Comparison of ENCODE assay signal across 19 cellular contexts in genomic region chr13:41514853-41515395, GRCh38. TPM values are rescaled to one million over a fixed set of nuclear protein-coding genes. Genes with fewer than 3 reads are reported as not detected.
DNase-seq lines count a peak whose midpoint lies in the region; ATAC-seq, FAIRE-seq and TF ChIP-seq lines count a peak whose summit lies in the region.
"Had no signal": no experiment of that assay in that cellular context is flagged by ENCODE, and none has a peak within 500 bp of the region (broad histone marks: within the 10 kb centered on the region; RNA-seq: fewer than 3 reads in every experiment).

No MANE protein-coding gene starts in this region.

- intact Hi-C loops in HepG2 (cut with micrococcal nuclease; ENCODE audit: unreplicated experiment) (no loop called here), right lobe of liver (cut with DNase I) (no loop called here)

- H3K27me3 ChIP-seq in HepG2 (ENCODE audit: control insufficient read depth in 1 of 2, insufficient read depth in 2 of 2, low read length in 2 of 2) (no peaks in the 10 kb centered on the region; a peak in 1 of 5 replicates), right lobe of liver (no peaks in the 10 kb centered on the region), OCI-LY1 (ENCODE audit: insufficient read depth, low read length) (no peaks in the 10 kb centered on the region)

- H3K4me3 ChIP-seq in HepG2 (replicated peaks in 1 of 3; ENCODE audit: insufficient read depth in 1 of 3, low read depth in 2 of 3, low read length in 3 of 3): no peak overlapping the region
- no peak overlapping the region for H3K4me3 ChIP-seq in right lobe of liver
- H3K4me3 ChIP-seq in OCI-LY1 (ENCODE audit: low read depth, low read length, poor library complexity, severe bottlenecking): no peak overlapping the region

- H3K36me3 ChIP-seq in HepG2 (replicated peaks in 1 of 2; ENCODE audit: control insufficient read depth in 1 of 2, insufficient read depth in 2 of 2, low read length in 2 of 2) (no peaks in the 10 kb centered on the region), right lobe of liver (no peaks in the 10 kb centered on the region), OCI-LY1 (ENCODE audit: insufficient read depth, low read length) (no peaks in the 10 kb centered on the region)

- POLR2A ChIA-PET in HepG2 (lab: Yijun Ruan, JAX): no interaction called here

- no peaks in the 10 kb centered on the region for H4K20me1 ChIP-seq in HepG2 (ENCODE audit: insufficient read depth, low read length)
- no peaks in the 10 kb centered on the region for H4K20me1 ChIP-seq in OCI-LY1 (ENCODE audit: insufficient read depth, low read length)

- H3K27ac Mint-ChIP-seq in nephron progenitor cell: no peak overlapping the region
- H3K27ac Mint-ChIP-seq: CD4-positive, alpha-beta T cell; H9 had no signal

- CTCF ChIA-PET in HepG2 (lab: Yijun Ruan, JAX; ENCODE audit: low intra/inter-chr PET ratio, low total read pairs): no interaction called here

- FAIRE-seq in HepG2 (lab: Jason Lieb, UNC): no peak
- FAIRE-seq: A204.1, D721Med, GM12892, GM18507, H1 had no signal

- H3F3A ChIP-seq in OCI-LY1 (ENCODE audit: insufficient read depth, low read length): 0 out of 2 replicates have a peak, but pooled peaks cover 3% of the 10 kb centered on the region

- ATAC-seq in HepG2 (no peak), right lobe of liver (no peak), GM21526 (IDR thresholded peaks at IDR 0.05; ENCODE audit: low FRiP score, unreplicated experiment) (no peak)

- peaks cover 2% of the 10 kb centered on the region for H3K4me1 Mint-ChIP-seq in nephron progenitor cell

- WGBS in HepG2 (ENCODE audit: low lambda C conversion rate): 49% methylated on average over 7 of the region's 7 CpGs
- 70% methylated on average over 2 of the region's 7 CpGs for WGBS in right lobe of liver (ENCODE audit: insufficient coverage, low coverage, low lambda C conversion rate, missing lambda C conversion rate)

- no peak overlapping the region for H2AFZ ChIP-seq in HepG2 (ENCODE audit: low read length)
- no peak overlapping the region for H2AFZ ChIP-seq in OCI-LY1 (ENCODE audit: low read length)

- no peaks in the 10 kb centered on the region for H3K9me3 ChIP-seq in HepG2 (ENCODE audit: low read length)
- H3K9me3 ChIP-seq in right lobe of liver: no peaks in the 10 kb centered on the region
- peaks cover 3% of the 10 kb centered on the region; the same call in 1 of the 2 replicates for H3K9me3 ChIP-seq in OCI-LY1 (ENCODE audit: low read length)
- H3K9me3 ChIP-seq: Caco-2 had no signal

- no peak overlapping the region for H3K27ac ChIP-seq in HepG2 (ENCODE audit: extremely low read length, insufficient read depth, low read length)
- no peak overlapping the region for H3K27ac ChIP-seq in right lobe of liver
- peak overlapping the region; percentile 92 for H3K27ac ChIP-seq in OCI-LY1 (ENCODE audit: low read depth, low read length, poor library complexity, severe bottlenecking)
- H3K27ac ChIP-seq: C4-2B had no signal

- BruUV-seq in HepG2 (replicated peaks; lab: Mats Ljungman, UMichigan): no TSS peak

- TF ChIP-seq RAD21 in HepG2 (CRISPR knock-in tag; IDR thresholded peaks at IDR 0.05): no peak

- H3K36me3 Mint-ChIP-seq in nephron progenitor cell (ENCODE audit: low read depth): no peaks in the 10 kb centered on the region

- TF ChIP-seq EP300 in HepG2 (IDR thresholded peaks at IDR 0.05; ENCODE audit: low read depth in 2 of 2, low read length in 2 of 2) (no peak), HepG2 (CRISPR knock-in tag; IDR thresholded peaks at IDR 0.05; ENCODE audit: borderline replicate concordance) (no peak)

- TF ChIP-seq CTCF in HepG2 (CRISPR knock-in tag; IDR thresholded peaks at IDR 0.05): no peak
- TF ChIP-seq CTCF in right lobe of liver (IDR thresholded peaks at IDR 0.05): no peak
- no peak for TF ChIP-seq CTCF in OCI-LY1 (IDR thresholded peaks at IDR 0.05; ENCODE audit: low read length)
- TF ChIP-seq CTCF in nephron progenitor cell (IDR thresholded peaks at IDR 0.05): no peak

- H3K9me3 Mint-ChIP-seq in nephron progenitor cell: peaks cover 42% of the 10 kb centered on the region
- H3K9me3 Mint-ChIP-seq: CD4-positive, alpha-beta T cell had no signal

- peaks cover 17% of the 10 kb centered on the region for H3K27me3 Mint-ChIP-seq in nephron progenitor cell (ENCODE audit: low read depth, poor library complexity)
- H3K27me3 Mint-ChIP-seq: CD4-positive, alpha-beta T cell had no signal

- DNase-seq in HepG2 (ENCODE audit: low spot score) (no peak), right lobe of liver (no peak), nephron progenitor cell (peak; percentile 16), DMS 273 (lab: John Stamatoyannopoulos, UW; ENCODE audit: unreplicated experiment) (no peak)
- DNase-seq: ACHN; Caco-2; CD4-positive, alpha-beta T cell; DMS153; DMS79; GDM1; H9 had no signal

- H3K79me2 ChIP-seq in HepG2 (ENCODE audit: insufficient read depth, low read length) (no peaks in the 10 kb centered on the region), OCI-LY1 (ENCODE audit: insufficient read depth, low read length) (no peaks in the 10 kb centered on the region)

- H3K9ac ChIP-seq in HepG2 (ENCODE audit: insufficient read depth, low read depth, low read length): no peak overlapping the region
- no peak overlapping the region for H3K9ac ChIP-seq in OCI-LY1 (ENCODE audit: low read length)

- in situ Hi-C loops in HepG2 (cut with HindIII; ENCODE audit: extremely low pct_ligation_motif_present, low pct_unique_long_range_greater_than_20kb): no loop called here

- no peak overlapping the region for H3K4me3 Mint-ChIP-seq in nephron progenitor cell
- H3K4me3 Mint-ChIP-seq: CD4-positive, alpha-beta T cell; H9 had no signal

- no peak for TF ChIP-seq POLR2A in HepG2 (IDR thresholded peaks at IDR 0.05; ENCODE audit: insufficient read depth in 1 of 2, low read depth in 2 of 2, low read length in 2 of 2)
- TF ChIP-seq POLR2A in right lobe of liver (IDR thresholded peaks at IDR 0.05): no peak

- H3K4me1 ChIP-seq in HepG2 (ENCODE audit: insufficient read depth, low read length) (no peaks in the 10 kb centered on the region), right lobe of liver (no peaks in the 10 kb centered on the region), OCI-LY1 (ENCODE audit: insufficient read depth, low read length, severe bottlenecking) (peaks cover 30% of the 10 kb centered on the region)
- H3K4me1 ChIP-seq: Caco-2 had no signal

- no peaks in the 10 kb centered on the region for H3K9me2 ChIP-seq in OCI-LY1 (ENCODE audit: low read depth, low read length)

- no peak overlapping the region for H3K4me2 ChIP-seq in HepG2 (ENCODE audit: low read depth, low read length)
- H3K4me2 ChIP-seq in OCI-LY1 (ENCODE audit: low read length): no peak overlapping the region

TF ChIP-seq in HepG2, 621 proteins besides CTCF, POLR2A, EP300 and RAD21:
- TF ChIP-seq RXRB (CRISPR knock-in tag; IDR thresholded peaks at IDR 0.05; ENCODE audit: borderline replicate concordance) (no peak), ZNF383 (CRISPR knock-in tag; IDR thresholded peaks at IDR 0.05; ENCODE audit: borderline replicate concordance) (no peak), ZNF770 (CRISPR knock-in tag; IDR thresholded peaks at IDR 0.05) (peak; percentile 69), ZNF569 (CRISPR knock-in tag; IDR thresholded peaks at IDR 0.05; ENCODE audit: borderline replicate concordance) (no peak), ZNF33A (CRISPR knock-in tag; IDR thresholded peaks at IDR 0.05; ENCODE audit: borderline replicate concordance) (no peak), KDM5B (CRISPR knock-in tag; IDR thresholded peaks at IDR 0.05; ENCODE audit: borderline replicate concordance) (no peak), ZNF350 (CRISPR knock-in tag; IDR thresholded peaks at IDR 0.05; ENCODE audit: borderline replicate concordance, low read depth) (no peak), ZNF121 (CRISPR knock-in tag; IDR thresholded peaks at IDR 0.05) (peak; percentile 78)
TF ChIP-seq in HepG2: peak in this region for 2.

RNA-seq across cellular contexts. Expression of gene RGCC, which starts 57.6 kb away (rescaled TPM):
- total RNA-seq in HepG2 (2016; rRNA removed; fragmentation: Illumina TruSeq; extraction: Trizol) (0.20 and 0.29 TPM in 2 replicates), right lobe of liver (1 to 10 TPM in 3 of 6 experiments, under 1 TPM in 2, not detected in 1; 0.51 to 4.9 (median 2.3) TPM)
- 0.26 TPM in 1 of 2 replicates, not detected in the other for total RNA-seq in HepG2 (2016; cell fraction: cytosol; rRNA removed; fragmentation: Illumina TruSeq; extraction: Trizol; ENCODE audit: low read depth)
- total RNA-seq in HepG2 (2016; cell fraction: insoluble cytoplasmic fraction; rRNA removed; fragmentation: Illumina TruSeq; extraction: Trizol): 0.39 and 0.61 TPM in 2 replicates
- total RNA-seq in HepG2 (2016; cell fraction: membrane; rRNA removed; fragmentation: Illumina TruSeq; extraction: Trizol): 0.49 and 0.65 TPM in 2 replicates
- 0.56 TPM in 1 of 2 replicates, not detected in the other for total RNA-seq in HepG2 (2016; cell fraction: nucleus; rRNA removed; fragmentation: Illumina TruSeq; extraction: Trizol)
- polyA plus RNA-seq in HepG2 (2011; rRNA removed): 8.4 and 9.5 TPM in 2 replicates
- polyA plus RNA-seq in HepG2 (2011; cell fraction: cytosol; rRNA removed): 5.6 and 6.7 TPM in 2 replicates
- 4.9 and 5.8 TPM in 2 replicates for polyA plus RNA-seq in HepG2 (2011; cell fraction: nucleus; rRNA removed)
- polyA plus RNA-seq in HepG2 (2012): 4.0 and 15.8 TPM in 2 replicates
- polyA plus RNA-seq in HepG2 (2016; cell fraction: cytosol; fragmentation: Illumina TruSeq; extraction: Trizol; ENCODE audit: low read depth): 0.48 and 0.54 TPM in 2 replicates
- polyA plus RNA-seq in HepG2 (2016; cell fraction: insoluble cytoplasmic fraction; fragmentation: Illumina TruSeq; extraction: Trizol; ENCODE audit: low read depth): 0.43 and 0.45 TPM in 2 replicates
- polyA plus RNA-seq in HepG2 (2016; cell fraction: membrane; fragmentation: Illumina TruSeq; extraction: Trizol; ENCODE audit: low read depth): 0.36 and 0.74 TPM in 2 replicates
- polyA plus RNA-seq in HepG2 (2016; cell fraction: nucleus; fragmentation: Illumina TruSeq; extraction: Trizol; ENCODE audit: insufficient read depth, low read depth): 1.4 TPM in 1 of 2 replicates, not detected in the other
- polyA minus RNA-seq in HepG2 (2011; rRNA and poly(A)+ RNA removed; ENCODE audit: low replicate concordance): 2.3 TPM in 1 of 2 replicates, not detected in the other
- 3.3 and 4.5 TPM in 2 replicates for polyA minus RNA-seq in HepG2 (2011; cell fraction: cytosol; rRNA and poly(A)+ RNA removed)
- polyA minus RNA-seq in HepG2 (2011; cell fraction: nucleus; rRNA and poly(A)+ RNA removed): 3.0 and 3.4 TPM in 2 replicates
- total RNA-seq: H9 had no signal
- polyA plus RNA-seq: H1 had no signal
